ENCODE assay signal across 29 cellular contexts in genomic region chr17:913207-913606, GRCh38.
DNase-seq lines count a peak whose midpoint lies in the region; ATAC-seq, FAIRE-seq and TF ChIP-seq lines count a peak whose summit lies in the region.
"Had no signal": no experiment of that assay in that cellular context is flagged by ENCODE, and none has a peak within 500 bp of the region (broad histone marks: within the 10 kb centered on the region; RNA-seq: fewer than 3 reads in every experiment).

No MANE protein-coding gene starts in this region.

- POLR2A ChIA-PET in Caco-2 (lab: Charles Lee) (no interaction called here), IMR-90 (lab: Charles Lee; ENCODE audit: unreplicated experiment) (no interaction called here)
- POLR2A ChIA-PET in activated CD8-positive, alpha-beta T cell treated with anti-CD3 and anti-CD28 coated beads, Interleukin-2, amount 10 ng/mL, durations not matched to agents 7 days and 5 days (lab: Charles Lee) = no interaction called here

- H3K4me2 ChIP-seq in IMR-90 (ENCODE audit: low read depth, low read length) = no peak overlapping the region
- no peak overlapping the region for H3K4me2 ChIP-seq in trophoblast cell (ENCODE audit: low read length)
- H3K4me2 ChIP-seq: A549 had no signal

- H3K79me1 ChIP-seq in IMR-90 (ENCODE audit: low read depth in 1 of 2, low read length in 2 of 2) (peaks cover 41 to 53% of the 10 kb centered on the region in 2 experiments), trophoblast cell (ENCODE audit: low read length) (no peaks in the 10 kb centered on the region)

- no peak for ATAC-seq in IMR-90 (ENCODE audit: low read depth)
- ATAC-seq in activated CD8-positive, alpha-beta T cell treated with anti-CD3 and anti-CD28 coated beads, Interleukin-2, amount 10 ng/mL, durations not matched to agents 7 days and 5 days = no peak
- ATAC-seq: A549; GM12878; heart left ventricle; left cardiac atrium; stimulated activated naive B cell treated with anti-CD40 and anti-IgM and Interleukin-4, amounts not matched to agents 10 μg/mL and 1 μg/mL and 100 μg/mL, for 72 hours had no signal

- no peak overlapping the region for H3K14ac ChIP-seq in IMR-90 (replicated peaks; ENCODE audit: low read depth, low read length)
- H3K14ac ChIP-seq in trophoblast cell (ENCODE audit: low read length) = no peak overlapping the region

- no peak for TF ChIP-seq RAD21 in IMR-90 (IDR thresholded peaks at IDR 0.05; ENCODE audit: low read length)

- no peak for FAIRE-seq in RCC 7860 (lab: Jason Lieb, UNC)
- FAIRE-seq: A549, endometrium, GM12878 had no signal

- TF ChIP-seq CTCF in Caco-2 (IDR thresholded peaks at IDR 0.05; ENCODE audit: insufficient read depth in 1 of 2, low read depth in 1 of 2, low read length in 1 of 2, severe bottlenecking in 1 of 2, unreplicated experiment in 1 of 2) (no peak), IMR-90 (conservative IDR thresholded peaks at IDR 0.05; ENCODE audit: low read depth, low read length) (no peak), fibroblast of villous mesenchyme (IDR thresholded peaks at IDR 0.05; ENCODE audit: insufficient read depth, low read depth, low read length) (no peak), right atrium auricular region (IDR thresholded peaks at IDR 0.05) (no peak)

- dilution Hi-C loops in IMR-90 (cut with HindIII; ENCODE audit: low sequenced_read_pairs, unreplicated experiment) = no loop called here

- no peak overlapping the region for H3K27ac ChIP-seq in IMR-90 (ENCODE audit: insufficient read depth, low read length)
- peak overlapping the region; percentile 2 for H3K27ac ChIP-seq in trophoblast cell (ENCODE audit: low read depth, low read length)
- no peak overlapping the region for H3K27ac ChIP-seq in right atrium auricular region
- H3K27ac ChIP-seq: A549, heart left ventricle, spleen, thoracic aorta had no signal

- H3K4me1 Mint-ChIP-seq in Caco-2 (ENCODE audit: low read depth, unreplicated experiment) = peaks cover 29% of the 10 kb centered on the region
- H3K4me1 Mint-ChIP-seq in activated CD8-positive, alpha-beta T cell treated with anti-CD3 and anti-CD28 coated beads, Interleukin-2, amount 10 ng/mL, durations not matched to agents 7 days and 5 days (ENCODE audit: low read depth) = no peaks in the 10 kb centered on the region
- H3K4me1 Mint-ChIP-seq: activated naive CD4-positive, alpha-beta T cell treated with anti-CD3 and anti-CD28 coated beads, Interleukin-2, amount 50 U/mL, for 24 hours; IgD-negative memory B cell; stimulated activated naive B cell treated with anti-CD40 and anti-IgM and Interleukin-4, amounts not matched to agents 10 μg/mL and 1 μg/mL and 100 μg/mL, for 72 hours had no signal

- peaks cover 50% of the 10 kb centered on the region for H4K20me1 ChIP-seq in IMR-90 (ENCODE audit: insufficient read depth, low read length)

- no peak overlapping the region for H2BK15ac ChIP-seq in IMR-90 (ENCODE audit: low read depth, low read length)

- H3K4me3 Mint-ChIP-seq in Caco-2 (ENCODE audit: unreplicated experiment) = no peak overlapping the region
- no peak overlapping the region for H3K4me3 Mint-ChIP-seq in activated CD8-positive, alpha-beta T cell treated with anti-CD3 and anti-CD28 coated beads, Interleukin-2, amount 10 ng/mL, durations not matched to agents 7 days and 5 days
- H3K4me3 Mint-ChIP-seq: activated naive CD4-positive, alpha-beta T cell treated with anti-CD3 and anti-CD28 coated beads, Interleukin-2, amount 50 U/mL, for 24 hours; IgD-negative memory B cell; stimulated activated naive B cell treated with anti-CD40 and anti-IgM and Interleukin-4, amounts not matched to agents 10 μg/mL and 1 μg/mL and 100 μg/mL, for 72 hours had no signal

- peaks cover 6% of the 10 kb centered on the region for H3K9me1 ChIP-seq in IMR-90 (ENCODE audit: insufficient read depth, low read length)

- H3K4ac ChIP-seq in IMR-90 (ENCODE audit: low read depth, low read length) (peak overlapping the region; percentile 32; the same call in 1 of the 2 replicates), trophoblast cell (ENCODE audit: low read depth, low read length) (peak overlapping the region; percentile 52)

- BruUV-seq in Caco-2 (replicated peaks; lab: Mats Ljungman, UMichigan) (no TSS peak), IMR-90 (replicated peaks; lab: Mats Ljungman, UMichigan) (no TSS peak)

- H3K9ac ChIP-seq in IMR-90 (ENCODE audit: low read depth, low read length) = no peak overlapping the region
- H3K9ac ChIP-seq in trophoblast cell (ENCODE audit: low read length) = no peak overlapping the region

- H3K4me3 ChIP-seq in Caco-2 (ENCODE audit: low read depth, low read length) (no peak overlapping the region), IMR-90 (ENCODE audit: insufficient read depth, low read depth, low read length) (no peak overlapping the region), fibroblast of villous mesenchyme (ENCODE audit: low read depth, low read length) (no peak overlapping the region), trophoblast cell (ENCODE audit: low read depth, low read length) (no peak overlapping the region), right atrium auricular region (no peak overlapping the region)
- H3K4me3 ChIP-seq: A549, GM12878, HAP-1, heart left ventricle, spleen, thoracic aorta had no signal

- H4K91ac ChIP-seq in IMR-90 (ENCODE audit: insufficient read depth, low read depth, low read length) (no peak overlapping the region), trophoblast cell (ENCODE audit: low read depth, low read length) (no peak overlapping the region)

- H3K23ac ChIP-seq in IMR-90 (ENCODE audit: low read depth, low read length) (no peak overlapping the region), trophoblast cell (ENCODE audit: low read length) (no peak overlapping the region)

- intact Hi-C loops in Caco-2 (cut with micrococcal nuclease; ENCODE audit: unreplicated experiment) = no loop called here
- intact Hi-C loops in IMR-90 (cut with micrococcal nuclease) = no loop called here

- H2BK12ac ChIP-seq in trophoblast cell (ENCODE audit: low read length) = no peak overlapping the region

- H3K36me3 ChIP-seq in Caco-2 (ENCODE audit: control insufficient read depth, insufficient read depth, low read length) (peaks cover 2% of the 10 kb centered on the region; the same call in 1 of the 2 replicates), IMR-90 (ENCODE audit: control insufficient read depth, insufficient read depth, low read length) (peaks cover 11% of the 10 kb centered on the region), trophoblast cell (ENCODE audit: control insufficient read depth in 1 of 2, insufficient read depth in 2 of 2, low read length in 2 of 2) (no peaks in the 10 kb centered on the region), right atrium auricular region (no peaks in the 10 kb centered on the region)
- H3K36me3 ChIP-seq: heart left ventricle, spleen, thoracic aorta had no signal

- H4K12ac ChIP-seq in trophoblast cell (ENCODE audit: low read depth, low read length) = no peak overlapping the region

- H2BK120ac ChIP-seq in IMR-90 (ENCODE audit: low read depth, low read length) = no peak overlapping the region
- H2BK120ac ChIP-seq in trophoblast cell (ENCODE audit: insufficient read depth, low read length, poor library complexity) = no peak overlapping the region

- H3K27me3 ChIP-seq in Caco-2 (replicated peaks; ENCODE audit: control insufficient read depth, insufficient read depth, low read length) = no peaks in the 10 kb centered on the region
- H3K27me3 ChIP-seq in IMR-90 (ENCODE audit: control insufficient read depth, insufficient read depth, low read length) = no peaks in the 10 kb centered on the region
- no peaks in the 10 kb centered on the region for H3K27me3 ChIP-seq in trophoblast cell (ENCODE audit: insufficient read depth, low read length)
- H3K27me3 ChIP-seq in right atrium auricular region = no peaks in the 10 kb centered on the region
- H3K27me3 ChIP-seq: heart left ventricle had no signal

- H3K4me1 ChIP-seq in Caco-2 = peaks cover 9% of the 10 kb centered on the region; the same call in 1 of the 2 replicates
- peaks cover 7% of the 10 kb centered on the region for H3K4me1 ChIP-seq in IMR-90 (ENCODE audit: control insufficient read depth, insufficient read depth, low read length)
- H3K4me1 ChIP-seq in trophoblast cell (ENCODE audit: control insufficient read depth in 1 of 2, insufficient read depth in 2 of 2, low read length in 2 of 2) = peaks cover 6 to 9% of the 10 kb centered on the region in 2 experiments
- peaks cover 0 to 18% of the 10 kb centered on the region in 2 donors for H3K4me1 ChIP-seq in right atrium auricular region

- H2BK5ac ChIP-seq in IMR-90 (ENCODE audit: low read depth, low read length, poor library complexity, severe bottlenecking) = no peak overlapping the region
- H2BK5ac ChIP-seq in trophoblast cell (ENCODE audit: low read depth, low read length, poor library complexity) = no peak overlapping the region

- no peak overlapping the region for H4K8ac ChIP-seq in IMR-90 (ENCODE audit: low read depth in 2 of 2, low read length in 2 of 2)
- no peak overlapping the region for H4K8ac ChIP-seq in trophoblast cell (ENCODE audit: low read depth, low read length)

- H3K18ac ChIP-seq in IMR-90 (ENCODE audit: low read depth, low read length) = no peak overlapping the region
- H3K18ac ChIP-seq in trophoblast cell (ENCODE audit: low read length) = no peak overlapping the region

- no peak for DNase-seq in Caco-2
- DNase-seq in IMR-90 = no peak
- DNase-seq in fibroblast of villous mesenchyme (ENCODE audit: low read depth) = peak; percentile 45
- DNase-seq in trophoblast cell = no peak
- no peak for DNase-seq in activated CD8-positive, alpha-beta T cell treated with anti-CD3 and anti-CD28 coated beads, Interleukin-2, amount 10 ng/mL, durations not matched to agents 7 days and 5 days
- DNase-seq in 8988T = no peak
- no peak for DNase-seq in RCC 7860 (ENCODE audit: low spot score)
- DNase-seq in right atrium auricular region (ENCODE audit: low spot score) = no peak
- DNase-seq: activated CD4-positive, alpha-beta T cell treated with anti-CD3 and anti-CD28 coated beads, Interleukin-2, amount 50 U/mL, for 1 hour; anterior cingulate cortex; DMS53; heart left ventricle; left cardiac atrium; NCI-H1092; NCI-H2029; NCI-H446; SHP77; spleen; stimulated activated CD4-positive, alpha-beta T cell treated with anti-CD3 and anti-CD28 coated beads, Interleukin-4, amount 100 ng/mL, for 24 hours; stimulated activated naive B cell treated with anti-CD40 and anti-IgM and Interleukin-4, amounts not matched to agents 10 μg/mL and 1 μg/mL and 100 μg/mL, for 72 hours; SW 1271; T1000 had no signal

- H2AK9ac ChIP-seq in IMR-90 (replicated peaks; ENCODE audit: low read depth, low read length, poor library complexity) = no peak overlapping the region

- H4K5ac ChIP-seq in IMR-90 (ENCODE audit: low read depth, low read length) = no peak overlapping the region

- peak overlapping the region; percentile 10 for H3K27ac Mint-ChIP-seq in Caco-2 (ENCODE audit: unreplicated experiment)
- no peak overlapping the region for H3K27ac Mint-ChIP-seq in activated CD8-positive, alpha-beta T cell treated with anti-CD3 and anti-CD28 coated beads, Interleukin-2, amount 10 ng/mL, durations not matched to agents 7 days and 5 days
- H3K27ac Mint-ChIP-seq: activated naive CD4-positive, alpha-beta T cell treated with anti-CD3 and anti-CD28 coated beads, Interleukin-2, amount 50 U/mL, for 24 hours; IgD-negative memory B cell; stimulated activated naive B cell treated with anti-CD40 and anti-IgM and Interleukin-4, amounts not matched to agents 10 μg/mL and 1 μg/mL and 100 μg/mL, for 72 hours had no signal

- no peaks in the 10 kb centered on the region for H3K9me3 Mint-ChIP-seq in Caco-2 (ENCODE audit: unreplicated experiment)
- no peaks in the 10 kb centered on the region for H3K9me3 Mint-ChIP-seq in activated CD8-positive, alpha-beta T cell treated with anti-CD3 and anti-CD28 coated beads, Interleukin-2, amount 10 ng/mL, durations not matched to agents 7 days and 5 days (ENCODE audit: insufficient read depth)
- H3K9me3 Mint-ChIP-seq: activated naive CD4-positive, alpha-beta T cell treated with anti-CD3 and anti-CD28 coated beads, Interleukin-2, amount 50 U/mL, for 24 hours; IgD-negative memory B cell; stimulated activated naive B cell treated with anti-CD40 and anti-IgM and Interleukin-4, amounts not matched to agents 10 μg/mL and 1 μg/mL and 100 μg/mL, for 72 hours had no signal

- H3K79me2 ChIP-seq in trophoblast cell (ENCODE audit: control insufficient read depth, insufficient read depth, low read length, poor library complexity) = peaks cover 7% of the 10 kb centered on the region

- 92% methylated on average over 5 of the region's 7 CpGs; no CpG with 5 or more reads in 1 of the 2 experiments for whole genome bisulfite sequencing in IMR-90 (ENCODE audit: extremely low coverage in 2 of 2, insufficient read length in 1 of 2), 2 experiments
- WGBS in trophoblast cell (ENCODE audit: extremely low coverage, insufficient coverage, insufficient read length) = no CpG with 5 or more reads among the region's 7 CpGs

- no peak overlapping the region for H2AK5ac ChIP-seq in IMR-90 (ENCODE audit: low read depth, low read length)
- H2AK5ac ChIP-seq in trophoblast cell (ENCODE audit: low read length) = no peak overlapping the region

- H2AFZ ChIP-seq in IMR-90 (replicated peaks; ENCODE audit: low read length, poor library complexity) (no peak overlapping the region), trophoblast cell (ENCODE audit: insufficient read depth, low read length, poor library complexity) (no peak overlapping the region)

- peaks cover 56% of the 10 kb centered on the region for H3K36me3 Mint-ChIP-seq in Caco-2 (ENCODE audit: insufficient read depth, unreplicated experiment)
- H3K36me3 Mint-ChIP-seq in activated CD8-positive, alpha-beta T cell treated with anti-CD3 and anti-CD28 coated beads, Interleukin-2, amount 10 ng/mL, durations not matched to agents 7 days and 5 days (ENCODE audit: low read depth) = no peaks in the 10 kb centered on the region
- H3K36me3 Mint-ChIP-seq: activated naive CD4-positive, alpha-beta T cell treated with anti-CD3 and anti-CD28 coated beads, Interleukin-2, amount 50 U/mL, for 24 hours; IgD-negative memory B cell; stimulated activated naive B cell treated with anti-CD40 and anti-IgM and Interleukin-4, amounts not matched to agents 10 μg/mL and 1 μg/mL and 100 μg/mL, for 72 hours had no signal

- H3K9me3 ChIP-seq in Caco-2 (no peaks in the 10 kb centered on the region), IMR-90 (ENCODE audit: control insufficient read depth, insufficient read depth, low read length) (no peaks in the 10 kb centered on the region), trophoblast cell (ENCODE audit: insufficient read depth, low read depth, low read length) (no peaks in the 10 kb centered on the region), right atrium auricular region (no peaks in the 10 kb centered on the region)
- H3K9me3 ChIP-seq: HAP-1, heart left ventricle, spleen, thoracic aorta had no signal

- CTCF ChIA-PET in Caco-2 (lab: Charles Lee) = no interaction called here
- CTCF ChIA-PET in IMR-90 (lab: Yijun Ruan, JAX) = interaction anchor here (0.5 kb wide), 1 partner anchor 14 kb away, joined by 3 read pairs; no protein-coding TSS in a partner anchor
- CTCF ChIA-PET in activated CD8-positive, alpha-beta T cell treated with anti-CD3 and anti-CD28 coated beads, Interleukin-2, amount 10 ng/mL, durations not matched to agents 7 days and 5 days (lab: Charles Lee) = no interaction called here

- H3K27me3 Mint-ChIP-seq in Caco-2 (ENCODE audit: insufficient read depth, unreplicated experiment) = no peaks in the 10 kb centered on the region
- peaks cover 14% of the 10 kb centered on the region for H3K27me3 Mint-ChIP-seq in activated CD8-positive, alpha-beta T cell treated with anti-CD3 and anti-CD28 coated beads, Interleukin-2, amount 10 ng/mL, durations not matched to agents 7 days and 5 days (ENCODE audit: low read depth)

- H2BK20ac ChIP-seq in IMR-90 (ENCODE audit: low read depth, low read length) = no peak overlapping the region

- H3K56ac ChIP-seq in IMR-90 (ENCODE audit: extremely low read depth, insufficient read depth, low read length) = no peak overlapping the region

- no peak for TF ChIP-seq POLR2A in IMR-90 (IDR thresholded peaks at IDR 0.05; ENCODE audit: low read depth, low read length)

- in situ Hi-C loops in IMR-90 (cut with MboI; ENCODE audit: low sequenced_read_pairs) = no loop called here
